ENCODE assay signal across 1 cellular context in the genomic region with DNA sequence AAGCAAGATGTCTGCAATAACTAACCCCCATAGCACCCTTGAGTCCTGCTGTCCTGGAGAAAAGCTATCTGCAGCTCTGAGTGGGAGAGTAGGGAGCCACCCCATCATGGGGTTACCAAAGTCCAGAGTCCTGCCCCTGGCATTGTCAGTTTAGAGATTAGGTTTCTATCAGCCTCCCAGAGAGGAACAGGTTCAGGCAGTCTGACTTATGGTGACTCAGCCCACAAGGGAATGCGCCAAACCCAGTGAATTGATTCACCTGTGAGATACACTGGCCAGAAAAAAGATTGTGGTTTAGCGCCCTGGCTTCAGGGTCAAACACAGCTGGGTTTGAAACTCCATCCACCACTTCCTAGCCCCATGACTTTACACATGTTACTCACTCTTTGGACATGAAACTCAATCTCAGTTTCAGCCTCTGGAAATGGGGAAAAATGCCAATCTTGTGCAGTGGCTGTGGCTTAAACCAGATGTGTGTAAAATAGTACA.
TF ChIP-seq lines count a peak whose summit lies in the region.

No MANE protein-coding gene starts in this region.

TF ChIP-seq in SK-N-SH treated with all-trans-retinoic acid at 6 μM for 48 hours, 23 proteins besides CTCF, POLR2A, EP300 and RAD21 (continued from another document):
- TF ChIP-seq, protein P1, sequence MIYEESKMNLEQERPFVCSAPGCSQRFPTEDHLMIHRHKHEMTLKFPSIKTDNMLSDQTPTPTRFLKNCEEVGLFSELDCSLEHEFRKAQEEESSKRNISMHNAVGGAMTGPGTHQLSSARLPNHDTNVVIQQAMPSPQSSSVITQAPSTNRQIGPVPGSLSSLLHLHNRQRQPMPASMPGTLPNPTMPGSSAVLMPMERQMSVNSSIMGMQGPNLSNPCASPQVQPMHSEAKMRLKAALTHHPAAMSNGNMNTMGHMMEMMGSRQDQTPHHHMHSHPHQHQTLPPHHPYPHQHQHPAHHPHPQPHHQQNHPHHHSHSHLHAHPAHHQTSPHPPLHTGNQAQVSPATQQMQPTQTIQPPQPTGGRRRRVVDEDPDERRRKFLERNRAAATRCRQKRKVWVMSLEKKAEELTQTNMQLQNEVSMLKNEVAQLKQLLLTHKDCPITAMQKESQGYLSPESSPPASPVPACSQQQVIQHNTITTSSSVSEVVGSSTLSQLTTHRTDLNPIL (CRISPR knock-in tag; IDR thresholded peaks at IDR 0.05; ENCODE audit: low read depth) = no peak
- TF ChIP-seq ZNF8 (CRISPR knock-in tag; IDR thresholded peaks at IDR 0.05) = no peak
